ENCODE assay signal across 25 cellular contexts in genomic region chr18:77308216-77308615, GRCh38. TPM values are rescaled to one million over a fixed set of nuclear protein-coding genes. Genes with fewer than 3 reads are reported as not detected.
A peak's percentile ranks its signal among the peaks of the same experiment; 100 is the strongest.
DNase-seq lines count a peak whose midpoint lies in the region; ATAC-seq and TF ChIP-seq lines count a peak whose summit lies in the region.
"Had no signal": no experiment of that assay in that cellular context is flagged by ENCODE, and none has a peak within 500 bp of the region (broad histone marks: within the 10 kb centered on the region; RNA-seq: fewer than 3 reads in every experiment).

No MANE protein-coding gene starts in this region.

- H3K9me3 Mint-ChIP-seq in GM23338, result no peaks in the 10 kb centered on the region
- H3K9me3 Mint-ChIP-seq: CD14-positive monocyte; CD4-positive, alpha-beta memory T cell; CD4-positive, CD25-positive, alpha-beta regulatory T cell; CD8-positive, alpha-beta memory T cell had no signal

- H3K27me3 ChIP-seq in GM23338 (ENCODE audit: insufficient read depth), result no peaks in the 10 kb centered on the region
- no peaks in the 10 kb centered on the region for H3K27me3 ChIP-seq in trophoblast cell (ENCODE audit: insufficient read depth, low read length)
- H3K27me3 ChIP-seq in gastrocnemius medialis, result no peaks in the 10 kb centered on the region
- H3K27me3 ChIP-seq: BE2C, BLaER1 had no signal

- WGBS in trophoblast cell (ENCODE audit: extremely low coverage, insufficient coverage, insufficient read length), result no CpG with 5 or more reads among the region's 6 CpGs

- H3K27ac ChIP-seq in GM23338 (ENCODE audit: low read depth) (no peak overlapping the region), trophoblast cell (ENCODE audit: low read depth, low read length) (no peak overlapping the region), gastrocnemius medialis (no peak overlapping the region)
- H3K27ac ChIP-seq: BLaER1 had no signal

- no peaks in the 10 kb centered on the region for H3K36me3 Mint-ChIP-seq in GM23338 (ENCODE audit: low read depth)
- H3K36me3 Mint-ChIP-seq: CD14-positive monocyte; CD4-positive, alpha-beta memory T cell; CD4-positive, CD25-positive, alpha-beta regulatory T cell; CD8-positive, alpha-beta memory T cell had no signal

- no peak overlapping the region for H4K91ac ChIP-seq in trophoblast cell (ENCODE audit: low read depth, low read length)

- H3K4me1 ChIP-seq in GM23338 (ENCODE audit: insufficient read depth), result peaks cover 3% of the 10 kb centered on the region
- no peaks in the 10 kb centered on the region for H3K4me1 ChIP-seq in trophoblast cell (ENCODE audit: control insufficient read depth in 1 of 2, insufficient read depth in 2 of 2, low read length in 2 of 2)
- H3K4me1 ChIP-seq in gastrocnemius medialis, result no peaks in the 10 kb centered on the region
- H3K4me1 ChIP-seq: BE2C, BLaER1 had no signal

- H3K4me1 Mint-ChIP-seq in GM23338, result no peaks in the 10 kb centered on the region; the same call in 2 of the 3 replicates
- H3K4me1 Mint-ChIP-seq: CD14-positive monocyte; CD4-positive, alpha-beta memory T cell; CD4-positive, CD25-positive, alpha-beta regulatory T cell; CD8-positive, alpha-beta memory T cell had no signal

- in situ Hi-C loops in gastrocnemius medialis (cut with MboI; ENCODE audit: low sequenced_read_pairs in 4 of 4), result no loop called here

- peaks cover 4% of the 10 kb centered on the region for H3K9me3 ChIP-seq in trophoblast cell (ENCODE audit: insufficient read depth, low read depth, low read length)
- H3K9me3 ChIP-seq in gastrocnemius medialis, result no peaks in the 10 kb centered on the region
- H3K9me3 ChIP-seq: BE2C, BLaER1 had no signal

- H2AK5ac ChIP-seq in trophoblast cell (ENCODE audit: low read length), result no peak overlapping the region

- no peak overlapping the region for H2BK5ac ChIP-seq in trophoblast cell (ENCODE audit: low read depth, low read length, poor library complexity)

- H3K79me2 ChIP-seq in GM23338 (replicated peaks; ENCODE audit: insufficient read depth) (no peaks in the 10 kb centered on the region), trophoblast cell (ENCODE audit: control insufficient read depth, insufficient read depth, low read length, poor library complexity) (no peaks in the 10 kb centered on the region)

- TF ChIP-seq POLR2A in gastrocnemius medialis (IDR thresholded peaks at IDR 0.05), result no peak

- H3K9me2 ChIP-seq in GM23338 (ENCODE audit: insufficient read depth), result no peaks in the 10 kb centered on the region; the same call in 1 of the 2 replicates

- no peak overlapping the region for H3K27ac Mint-ChIP-seq in GM23338
- H3K27ac Mint-ChIP-seq: CD14-positive monocyte; CD4-positive, alpha-beta memory T cell; CD4-positive, CD25-positive, alpha-beta regulatory T cell had no signal

- no peaks in the 10 kb centered on the region for H3K79me1 ChIP-seq in trophoblast cell (ENCODE audit: low read length)

- H3K4me2 ChIP-seq in GM23338 (no peak overlapping the region), trophoblast cell (ENCODE audit: low read length) (no peak overlapping the region)
- H3K4me2 ChIP-seq: BLaER1 had no signal

- H4K20me1 ChIP-seq in GM23338 (replicated peaks; ENCODE audit: insufficient read depth), result no peaks in the 10 kb centered on the region
- H4K20me1 ChIP-seq: BLaER1 had no signal

- H2AFZ ChIP-seq in GM23338, result peak overlapping the region; percentile 52; the same call in 1 of the 2 replicates
- no peak overlapping the region for H2AFZ ChIP-seq in trophoblast cell (ENCODE audit: insufficient read depth, low read length, poor library complexity)

- H3K36me3 ChIP-seq in GM23338 (ENCODE audit: insufficient read depth) (no peaks in the 10 kb centered on the region), trophoblast cell (ENCODE audit: control insufficient read depth in 1 of 2, insufficient read depth in 2 of 2, low read length in 2 of 2) (no peaks in the 10 kb centered on the region), gastrocnemius medialis (no peaks in the 10 kb centered on the region)
- H3K36me3 ChIP-seq: BE2C, BLaER1 had no signal

- H3K4me3 ChIP-seq in GM23338, result no peak overlapping the region
- H3K4me3 ChIP-seq in trophoblast cell (ENCODE audit: low read depth, low read length), result peak overlapping the region; percentile 44
- no peak overlapping the region for H3K4me3 ChIP-seq in gastrocnemius medialis
- H3K4me3 ChIP-seq: BLaER1 had no signal

- DNase-seq in GM23338 (ENCODE audit: low spot score), result no peak
- DNase-seq in trophoblast cell, result no peak
- no peak for DNase-seq in gastrocnemius medialis
- DNase-seq in NCI-H2029 (lab: John Stamatoyannopoulos, UW), result no peak
- DNase-seq: 8988T; ACHN; BE2C; C1 segment of cervical spinal cord; CD4-positive, alpha-beta memory T cell; CD4-positive, CD25-positive, alpha-beta regulatory T cell; CD8-positive, alpha-beta memory T cell; COR-L47; DMS 273 treated with DMSO at 0.1 percent for 48 hours; DMS153; DMS53; DMS79; DND-41; GF-D8 had no signal

- no peaks in the 10 kb centered on the region for H3K27me3 Mint-ChIP-seq in GM23338 (ENCODE audit: insufficient read depth, low read depth, poor library complexity)

- H4K8ac ChIP-seq in trophoblast cell (ENCODE audit: low read depth, low read length), result no peak overlapping the region

- H3K4ac ChIP-seq in trophoblast cell (ENCODE audit: low read depth, low read length), result no peak overlapping the region

- no peak overlapping the region for H3K23ac ChIP-seq in trophoblast cell (ENCODE audit: low read length)

- H3K18ac ChIP-seq in trophoblast cell (ENCODE audit: low read length), result no peak overlapping the region

- intact Hi-C loops in gastrocnemius medialis (cut with DNase I; ENCODE audit: low total_unique reads), result no loop called here

- no peak for ATAC-seq in GM23338
- peak; percentile 56 to 60 for ATAC-seq in gastrocnemius medialis
- no peak for ATAC-seq in HG02642 (IDR thresholded peaks at IDR 0.05; ENCODE audit: poor library complexity, unreplicated experiment)
- ATAC-seq in GM21619 (IDR thresholded peaks at IDR 0.05; ENCODE audit: unreplicated experiment), result no peak
- no peak for ATAC-seq in HG02759 (IDR thresholded peaks at IDR 0.05; ENCODE audit: unreplicated experiment)

- no peak overlapping the region for H3K14ac ChIP-seq in trophoblast cell (ENCODE audit: low read length)

- no peak overlapping the region for H4K12ac ChIP-seq in trophoblast cell (ENCODE audit: low read depth, low read length)

- H2BK120ac ChIP-seq in trophoblast cell (ENCODE audit: insufficient read depth, low read length, poor library complexity), result no peak overlapping the region

- TF ChIP-seq CTCF in GM23338 (conservative IDR thresholded peaks at IDR 0.05; ENCODE audit: low read depth in 2 of 2), result no peak
- TF ChIP-seq CTCF in gastrocnemius medialis (IDR thresholded peaks at IDR 0.05 in 4 of 5, conservative IDR thresholded peaks at IDR 0.05 in 1 of 5), result no peak

- no peaks in the 10 kb centered on the region for H3F3A ChIP-seq in GM23338 (replicated peaks; ENCODE audit: low read depth)

- H3K4me3 Mint-ChIP-seq in GM23338, result no peak overlapping the region
- H3K4me3 Mint-ChIP-seq: CD14-positive monocyte; CD4-positive, alpha-beta memory T cell; CD4-positive, CD25-positive, alpha-beta regulatory T cell; CD8-positive, alpha-beta memory T cell had no signal

- H3K9ac ChIP-seq in trophoblast cell (ENCODE audit: low read length), result no peak overlapping the region
- H3K9ac ChIP-seq: BLaER1 had no signal

- H2BK12ac ChIP-seq in trophoblast cell (ENCODE audit: low read length), result no peak overlapping the region

TF ChIP-seq in GM23338, 12 proteins besides CTCF, POLR2A, EP300 and RAD21 (continues in another document):
- no peak for TF ChIP-seq ZNF114 (CRISPR knock-in tag; IDR thresholded peaks at IDR 0.05)
- TF ChIP-seq EZH2 (IDR thresholded peaks at IDR 0.05; ENCODE audit: low read depth, unreplicated experiment), result no peak
- no peak for TF ChIP-seq REST (IDR thresholded peaks at IDR 0.05; ENCODE audit: unreplicated experiment)
- no peak for TF ChIP-seq ETS1 (IDR thresholded peaks at IDR 0.05)
- no peak for TF ChIP-seq ZNF331 (CRISPR knock-in tag; IDR thresholded peaks at IDR 0.05; ENCODE audit: low read depth)
- TF ChIP-seq POLR2AphosphoS5 (IDR thresholded peaks at IDR 0.05; ENCODE audit: low read depth), result no peak
- TF ChIP-seq EZH2phosphoT487 (IDR thresholded peaks at IDR 0.05; ENCODE audit: unreplicated experiment), result no peak
- TF ChIP-seq JUNB (IDR thresholded peaks at IDR 0.05; ENCODE audit: unreplicated experiment), result no peak

RNA-seq across cellular contexts. Expression of gene GALR1, which starts 58.6 kb away (rescaled TPM):
- total RNA-seq in GM23338 (2014; rRNA removed; shearing (Covaris generic)), result 0.74 and 1.1 TPM in 2 replicates
- 0.19 and 0.32 TPM in 2 replicates for polyA plus RNA-seq in GM23338 (2016; fragmentation: Nextera tagmentation; extraction: Ambion mirVana)
- not detected in 2 replicates for polyA plus RNA-seq in trophoblast cell (2013)
- total RNA-seq in gastrocnemius medialis, result not detected
- total RNA-seq: A673; CD4-positive, alpha-beta memory T cell; CD4-positive, CD25-positive, alpha-beta regulatory T cell; CD8-positive, alpha-beta memory T cell had no signal
- polyA plus RNA-seq: AG04450; CD14-positive monocyte; CD4-positive, alpha-beta memory T cell; CD4-positive, CD25-positive, alpha-beta regulatory T cell; CD8-positive, alpha-beta memory T cell had no signal

Comparison
In these comparisons a context has a peak if more than half of its experiments do, and no peak if none do; other contexts are left out.
1. ATAC-seq: peak in gastrocnemius medialis (2 of 2); none in GM23338 (single experiment), HG02642 (single experiment), GM21619 (single experiment) and HG02759 (single experiment).